8 cellular contexts compared by ENCODE assay signal in genomic region chr14:61438860-61439765, GRCh38.
DNase-seq lines count a peak whose midpoint lies in the region; TF ChIP-seq lines count a peak whose summit lies in the region.

No MANE protein-coding gene starts in this region.

- H3K4me2 ChIP-seq in osteoblast (ENCODE audit: insufficient read depth, low read length): peak overlapping the region; percentile 64

- H3K79me2 ChIP-seq in osteoblast (ENCODE audit: insufficient read depth, low read length): no peaks in the 10 kb centered on the region

- H3K4me1 ChIP-seq in HUES48 (ENCODE audit: control insufficient read depth, insufficient read depth, low read length): peaks cover 19% of the 10 kb centered on the region
- H3K4me1 ChIP-seq in osteoblast (ENCODE audit: insufficient read depth, low read length): peaks cover 13% of the 10 kb centered on the region

- H3K4me3 ChIP-seq in HUES48 (ENCODE audit: low read depth, low read length): peak overlapping the region; percentile 36
- H3K4me3 ChIP-seq in fibroblast of mammary gland (ENCODE audit: control insufficient read depth, low read depth, low read length): no peak overlapping the region
- peak overlapping the region; percentile 36 for H3K4me3 ChIP-seq in osteoblast (ENCODE audit: insufficient read depth, low read length)

- H3K27ac ChIP-seq in HUES48 (ENCODE audit: low read depth, low read length): peak overlapping the region; percentile 47
- peak overlapping the region; percentile 57 for H3K27ac ChIP-seq in osteoblast (ENCODE audit: low read depth, low read length)

- H3K9ac ChIP-seq in HUES48 (ENCODE audit: low read depth, low read length): peak overlapping the region; percentile 7; the same call in 1 of the 2 replicates

- peak overlapping the region; percentile 43 for H2AFZ ChIP-seq in osteoblast (ENCODE audit: low read length)

- TF ChIP-seq CTCF in fibroblast of mammary gland (conservative IDR thresholded peaks at IDR 0.05; ENCODE audit: control insufficient read depth, insufficient read depth, low read depth, low read length) (no peak), osteoblast (IDR thresholded peaks at IDR 0.05; ENCODE audit: extremely low read depth, low read depth, low read length) (no peak)

- H4K20me1 ChIP-seq in osteoblast (ENCODE audit: insufficient read depth, low read length): no peaks in the 10 kb centered on the region

- no peaks in the 10 kb centered on the region for H3K27me3 ChIP-seq in HUES48 (ENCODE audit: control insufficient read depth, insufficient read depth, low read length)
- H3K27me3 ChIP-seq in osteoblast (ENCODE audit: insufficient read depth, low read length): peaks cover 3% of the 10 kb centered on the region

- H3K9me3 ChIP-seq in HUES48 (ENCODE audit: control insufficient read depth, insufficient read depth, low read length): no peaks in the 10 kb centered on the region
- no peaks in the 10 kb centered on the region for H3K9me3 ChIP-seq in osteoblast (ENCODE audit: low read depth, low read length)

- no peaks in the 10 kb centered on the region for H3K36me3 ChIP-seq in HUES48 (ENCODE audit: control insufficient read depth, insufficient read depth, low read length)
- H3K36me3 ChIP-seq in osteoblast (ENCODE audit: insufficient read depth, low read length): no peaks in the 10 kb centered on the region

- peak; percentile 30 for DNase-seq in stimulated activated CD4-positive, alpha-beta T cell treated with anti-CD3 and anti-CD28 coated beads, Interleukin-1b, Interleukin-23, amount 100 ng/mL, for 48 hours
- DNase-seq in stimulated activated CD4-positive, alpha-beta T cell treated with anti-CD3 and anti-CD28 coated beads, Interleukin-12 subunit alpha, Interleukin-12 subunit beta, amount 100 ng/mL, for 4 hours: no peak
- peak; percentile 34 for DNase-seq in activated CD4-positive, alpha-beta T cell treated with anti-CD3 and anti-CD28 coated beads, Interleukin-2, amount 50 U/mL, for 1 hour
- peak; percentile 30 for DNase-seq in fibroblast of mammary gland (ENCODE audit: low read depth)
- DNase-seq in osteoblast (ENCODE audit: insufficient read length, low spot score, missing footprints): peak; percentile 74
- no peak for DNase-seq in COLO668 (lab: John Stamatoyannopoulos, UW; ENCODE audit: unreplicated experiment)
- DNase-seq in T1000 (lab: John Stamatoyannopoulos, UW): no peak

Comparison
In these comparisons a context has a peak if more than half of its experiments do, and no peak if none do; other contexts are left out.
1. DNase-seq: peak in stimulated activated CD4-positive, alpha-beta T cell treated with anti-CD3 and anti-CD28 coated beads, Interleukin-1b, Interleukin-23, amount 100 ng/mL, for 48 hours (single experiment), activated CD4-positive, alpha-beta T cell treated with anti-CD3 and anti-CD28 coated beads, Interleukin-2, amount 50 U/mL, for 1 hour (single experiment), fibroblast of mammary gland (single experiment) and osteoblast (single experiment); none in stimulated activated CD4-positive, alpha-beta T cell treated with anti-CD3 and anti-CD28 coated beads, Interleukin-12 subunit alpha, Interleukin-12 subunit beta, amount 100 ng/mL, for 4 hours (single experiment), COLO668 (single experiment) and T1000 (single experiment).